In the genomic region with DNA sequence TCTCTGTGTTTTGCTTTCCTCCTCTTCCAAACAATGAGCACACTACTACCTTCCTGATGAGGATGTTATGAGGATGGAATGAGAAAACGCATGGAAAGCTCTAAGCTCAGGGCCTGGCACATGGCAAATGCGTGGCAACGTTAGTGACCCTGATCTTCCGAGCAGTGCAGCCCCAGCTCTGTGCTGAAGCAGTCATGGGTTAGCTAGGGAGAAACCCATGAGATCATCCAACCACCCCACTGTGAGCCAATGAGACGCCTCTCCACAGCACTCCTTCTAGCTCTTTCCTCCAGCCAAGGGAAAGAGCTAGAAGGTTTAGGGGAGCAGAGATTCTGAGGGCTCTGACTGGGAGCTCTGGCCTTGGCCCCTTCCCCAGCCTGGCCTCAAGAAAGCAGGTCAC, we compare ENCODE assay signal across 21 cellular contexts. TPM values are rescaled to one million over a fixed set of nuclear protein-coding genes. Genes with fewer than 3 reads are reported as not detected.
DNase-seq lines count a peak whose midpoint lies in the region; ATAC-seq, FAIRE-seq and TF ChIP-seq lines count a peak whose summit lies in the region.
"Had no signal": no experiment of that assay in that cellular context is flagged by ENCODE, and none has a peak within 500 bp of the region (broad histone marks: within the 10 kb centered on the region; RNA-seq: fewer than 3 reads in every experiment).

No MANE protein-coding gene starts in this region.

- in situ Hi-C loops in IMR-90 (cut with MboI; ENCODE audit: low sequenced_read_pairs), result loop anchor here (25.0 kb wide), 1 partner anchor 516 kb away; no protein-coding TSS in a partner anchor

- no peak overlapping the region for H4K91ac ChIP-seq in IMR-90 (ENCODE audit: insufficient read depth, low read depth, low read length)

- WGBS in IMR-90 (ENCODE audit: extremely low coverage in 2 of 2, insufficient read length in 1 of 2), 2 experiments, result no CpG with 5 or more reads among the region's 5 CpGs
- WGBS in suprapubic skin, result 74% methylated on average over 4 of the region's 5 CpGs

- no peak for TF ChIP-seq POLR2A in IMR-90 (IDR thresholded peaks at IDR 0.05; ENCODE audit: low read depth, low read length)
- TF ChIP-seq POLR2A in suprapubic skin (IDR thresholded peaks at IDR 0.05), result no peak

- H3K4me1 ChIP-seq in BLaER1 (peaks cover 66% of the 10 kb centered on the region), IMR-90 (ENCODE audit: control insufficient read depth, insufficient read depth, low read length) (peaks cover 11% of the 10 kb centered on the region), osteoblast (ENCODE audit: insufficient read depth, low read length) (peaks cover 5% of the 10 kb centered on the region), suprapubic skin (no peaks in the 10 kb centered on the region)

- H3K4me1 Mint-ChIP-seq in HFFc6 (ENCODE audit: low read depth), result peaks cover 30% of the 10 kb centered on the region

- H3K9ac ChIP-seq in BLaER1 (no peak overlapping the region), IMR-90 (ENCODE audit: low read depth, low read length) (no peak overlapping the region)
- H3K9ac ChIP-seq: BLaER1 treated with 17β-estradiol and CSF1 and Interleukin-3, amounts not matched to agents 10 nM and 100 nM had no signal

- H3K56ac ChIP-seq in IMR-90 (ENCODE audit: extremely low read depth, insufficient read depth, low read length), result no peak overlapping the region

- no peak overlapping the region for H2BK120ac ChIP-seq in IMR-90 (ENCODE audit: low read depth, low read length)

- no peak overlapping the region for H3K4me3 ChIP-seq in BLaER1
- no peak overlapping the region for H3K4me3 ChIP-seq in IMR-90 (ENCODE audit: insufficient read depth, low read depth, low read length)
- H3K4me3 ChIP-seq in osteoblast (ENCODE audit: insufficient read depth, low read length), result no peak overlapping the region
- H3K4me3 ChIP-seq in suprapubic skin, result no peak overlapping the region
- H3K4me3 ChIP-seq: BLaER1 treated with 17β-estradiol and CSF1 and Interleukin-3, amounts not matched to agents 10 nM and 100 nM had no signal

- BruUV-seq in IMR-90 (replicated peaks; lab: Mats Ljungman, UMichigan), result no TSS peak

- peaks cover 8% of the 10 kb centered on the region for H3K9me1 ChIP-seq in IMR-90 (ENCODE audit: insufficient read depth, low read length)

- no peaks in the 10 kb centered on the region for H3K79me2 ChIP-seq in osteoblast (ENCODE audit: insufficient read depth, low read length)

- no peak overlapping the region for H3K4me3 Mint-ChIP-seq in HFFc6

- H3K4me2 ChIP-seq in BLaER1 (no peak overlapping the region), IMR-90 (ENCODE audit: low read depth, low read length) (no peak overlapping the region), osteoblast (ENCODE audit: insufficient read depth, low read length) (no peak overlapping the region)

- no peak overlapping the region for H3K18ac ChIP-seq in IMR-90 (ENCODE audit: low read depth, low read length)

- H3K9me3 ChIP-seq in BLaER1 (no peaks in the 10 kb centered on the region), IMR-90 (ENCODE audit: control insufficient read depth, insufficient read depth, low read length) (no peaks in the 10 kb centered on the region), osteoblast (ENCODE audit: low read depth, low read length) (no peaks in the 10 kb centered on the region), suprapubic skin (no peaks in the 10 kb centered on the region)
- H3K9me3 ChIP-seq: BLaER1 treated with 17β-estradiol and CSF1 and Interleukin-3, amounts not matched to agents 10 nM and 100 nM had no signal

- H2AK9ac ChIP-seq in IMR-90 (replicated peaks; ENCODE audit: low read depth, low read length, poor library complexity), result no peak overlapping the region

- H3K27me3 ChIP-seq in BLaER1, result no peaks in the 10 kb centered on the region
- no peaks in the 10 kb centered on the region for H3K27me3 ChIP-seq in IMR-90 (ENCODE audit: control insufficient read depth, insufficient read depth, low read length)
- peaks cover 5% of the 10 kb centered on the region for H3K27me3 ChIP-seq in osteoblast (ENCODE audit: insufficient read depth, low read length)
- H3K27me3 ChIP-seq in suprapubic skin, result no peaks in the 10 kb centered on the region
- H3K27me3 ChIP-seq: BLaER1 treated with 17β-estradiol and CSF1 and Interleukin-3, amounts not matched to agents 10 nM and 100 nM had no signal

- CTCF ChIA-PET in IMR-90 (lab: Yijun Ruan, JAX), result interaction anchor here (0.9 kb wide), 1 partner anchor 13 kb away, joined by 3 read pairs; no protein-coding TSS in a partner anchor

- no peak overlapping the region for H4K5ac ChIP-seq in IMR-90 (ENCODE audit: low read depth, low read length)

- no peak; the same call in 1 of the 2 replicates for ATAC-seq in IMR-90 (ENCODE audit: low read depth)
- no peak for ATAC-seq in GM19463 (IDR thresholded peaks at IDR 0.05; ENCODE audit: unreplicated experiment)

- peaks cover 4% of the 10 kb centered on the region; the same call in 1 of the 2 replicates for H3K27me3 Mint-ChIP-seq in HFFc6 (ENCODE audit: insufficient read depth)

- H2AFZ ChIP-seq in IMR-90 (replicated peaks; ENCODE audit: low read length, poor library complexity) (no peak overlapping the region), osteoblast (ENCODE audit: low read length) (peak overlapping the region; percentile 56)

- H2BK5ac ChIP-seq in IMR-90 (ENCODE audit: low read depth, low read length, poor library complexity, severe bottlenecking), result no peak overlapping the region

- intact Hi-C loops in IMR-90 (cut with micrococcal nuclease), result no loop called here

- no peak overlapping the region for H3K14ac ChIP-seq in IMR-90 (replicated peaks; ENCODE audit: low read depth, low read length)

- H2AK5ac ChIP-seq in IMR-90 (ENCODE audit: low read depth, low read length), result peak overlapping the region; percentile 51; the same call in 1 of the 2 replicates

- H3K36me3 ChIP-seq in BLaER1, result no peaks in the 10 kb centered on the region
- H3K36me3 ChIP-seq in IMR-90 (ENCODE audit: control insufficient read depth, insufficient read depth, low read length), result no peaks in the 10 kb centered on the region
- no peaks in the 10 kb centered on the region for H3K36me3 ChIP-seq in osteoblast (ENCODE audit: insufficient read depth, low read length)
- no peaks in the 10 kb centered on the region for H3K36me3 ChIP-seq in suprapubic skin
- H3K36me3 ChIP-seq: BLaER1 treated with 17β-estradiol and CSF1 and Interleukin-3, amounts not matched to agents 10 nM and 100 nM had no signal

- no peak for TF ChIP-seq EP300 in suprapubic skin (IDR thresholded peaks at IDR 0.05)

- no peak overlapping the region for H3K27ac Mint-ChIP-seq in HFFc6

- H3K27ac ChIP-seq in BLaER1 (peak overlapping the region; percentile 64), IMR-90 (ENCODE audit: insufficient read depth, low read length) (no peak overlapping the region), osteoblast (ENCODE audit: low read depth, low read length) (peak overlapping the region; percentile 12), suprapubic skin (no peak overlapping the region)

- H3K36me3 Mint-ChIP-seq in HFFc6 (ENCODE audit: low read depth), result no peaks in the 10 kb centered on the region

- 0 out of 2 replicates have a peak overlapping the region, but pooled peaks have one; percentile 32 for H3K4ac ChIP-seq in IMR-90 (ENCODE audit: low read depth, low read length)

- H2BK20ac ChIP-seq in IMR-90 (ENCODE audit: low read depth, low read length), result no peak overlapping the region

- H4K20me1 ChIP-seq in BLaER1, result no peaks in the 10 kb centered on the region
- no peaks in the 10 kb centered on the region for H4K20me1 ChIP-seq in IMR-90 (ENCODE audit: insufficient read depth, low read length)
- H4K20me1 ChIP-seq in osteoblast (ENCODE audit: insufficient read depth, low read length), result no peaks in the 10 kb centered on the region
- H4K20me1 ChIP-seq: BLaER1 treated with 17β-estradiol and CSF1 and Interleukin-3, amounts not matched to agents 10 nM and 100 nM had no signal

- TF ChIP-seq CTCF in IMR-90 (conservative IDR thresholded peaks at IDR 0.05; ENCODE audit: low read depth, low read length), result no peak
- TF ChIP-seq CTCF in osteoblast (IDR thresholded peaks at IDR 0.05; ENCODE audit: extremely low read depth, low read depth, low read length), result no peak
- no peak for TF ChIP-seq CTCF in HFFc6 (IDR thresholded peaks at IDR 0.05)
- TF ChIP-seq CTCF in D721Med (IDR thresholded peaks at IDR 0.05; ENCODE audit: insufficient read depth, missing control alignments), result no peak
- no peak for TF ChIP-seq CTCF in suprapubic skin (IDR thresholded peaks at IDR 0.05)

- dilution Hi-C loops in IMR-90 (cut with HindIII; ENCODE audit: low sequenced_read_pairs, unreplicated experiment), result no loop called here

- no peak overlapping the region for H3K23ac ChIP-seq in IMR-90 (ENCODE audit: low read depth, low read length)

- H3K9me3 Mint-ChIP-seq in HFFc6, result no peaks in the 10 kb centered on the region

- POLR2A ChIA-PET in IMR-90 (lab: Charles Lee; ENCODE audit: unreplicated experiment), result no interaction called here

- no peak overlapping the region for H4K8ac ChIP-seq in IMR-90 (ENCODE audit: low read depth in 2 of 2, low read length in 2 of 2)

- no peak for FAIRE-seq in D721Med (lab: Jason Lieb, UNC)
- FAIRE-seq: HTR-8/SVneo had no signal

- DNase-seq in IMR-90, result peak; percentile 54
- peak; percentile 73 for DNase-seq in fibroblast of peridontal ligament (ENCODE audit: extremely low read depth)
- peak; percentile 94 for DNase-seq in osteoblast (ENCODE audit: insufficient read length, low spot score, missing footprints)
- no peak for DNase-seq in HFFc6
- no peak for DNase-seq in D721Med (ENCODE audit: insufficient read length, low spot score)
- DNase-seq in suprapubic skin (ENCODE audit: low spot score in 2 of 2), result no peak
- DNase-seq: ACHN, EL, HCEC 1CT, MV-4-11, NCI-H1436 treated with DMSO at 0.1 percent for 48 hours, NCI-H2081 treated with DMSO at 0.1 percent for 48 hours, NCI-H2227 treated with DMSO at 0.1 percent for 48 hours, NCI-H526, SIG-M5 had no signal

- no peak for TF ChIP-seq RAD21 in IMR-90 (IDR thresholded peaks at IDR 0.05; ENCODE audit: low read length)

- H2BK15ac ChIP-seq in IMR-90 (ENCODE audit: low read depth, low read length), result no peak overlapping the region

- no peaks in the 10 kb centered on the region for H3K79me1 ChIP-seq in IMR-90 (ENCODE audit: low read depth in 1 of 2, low read length in 2 of 2)

RNA-seq across cellular contexts. Expression of gene CPN2, which starts 4.5 kb away (rescaled TPM):
- total RNA-seq in IMR-90 (2012; rRNA removed), result not detected in 2 replicates
- polyA plus RNA-seq in IMR-90 (2012; rRNA removed), result 0.07 TPM in 2 replicates
- polyA plus RNA-seq in IMR-90 (2012; cell fraction: cytosol; rRNA removed), result 0.10 TPM in 1 of 2 replicates, not detected in the other
- polyA plus RNA-seq in IMR-90 (2012; cell fraction: nucleus; rRNA removed; ENCODE audit: low replicate concordance), result 0.11 and 0.21 TPM in 2 replicates
- total RNA-seq in osteoblast, result under 0.01 and 0.29 TPM in 2 replicates
- total RNA-seq in HFFc6 (2021; fragmentation: NEBNext Ultra II Directional; extraction: Animal tissue kit (Norgen Biotek cat#: 25700)), result under 1 TPM; 0.24 to 0.56 (median 0.35) TPM
- not detected for total RNA-seq in suprapubic skin
- total RNA-seq: OCI-LY7, RPMI7951 had no signal

RNA-seq across cellular contexts. Expression of gene LRRC15, which starts 22.9 kb away (rescaled TPM):
- total RNA-seq in IMR-90 (2012; rRNA removed), result 2.5 and 3.3 TPM in 2 replicates
- 9.0 and 9.7 TPM in 2 replicates for polyA plus RNA-seq in IMR-90 (2012; rRNA removed)
- polyA plus RNA-seq in IMR-90 (2012; cell fraction: cytosol; rRNA removed), result 3.9 and 6.9 TPM in 2 replicates
- 4.2 TPM in 2 replicates for polyA plus RNA-seq in IMR-90 (2012; cell fraction: nucleus; rRNA removed; ENCODE audit: low replicate concordance)
- 3.6 and 5.0 TPM in 2 replicates for total RNA-seq in osteoblast
- total RNA-seq in HFFc6 (2021; fragmentation: NEBNext Ultra II Directional; extraction: Animal tissue kit (Norgen Biotek cat#: 25700)), result 100 to 1,000 TPM; 130 to 211 (median 176) TPM
- 10 to 100 TPM in 1 of 4 donors, 1 to 10 TPM in 2, not detected in 1; 5.6 to 23.7 (median 9.6) TPM for total RNA-seq in suprapubic skin
- total RNA-seq: OCI-LY7 had no signal

RNA-seq across cellular contexts. Expression of gene GP5, which starts 52.4 kb away (rescaled TPM):
- under 0.01 TPM in 2 replicates for total RNA-seq in IMR-90 (2012; rRNA removed)
- 0.12 and 0.16 TPM in 2 replicates for polyA plus RNA-seq in IMR-90 (2012; rRNA removed)
- polyA plus RNA-seq in IMR-90 (2012; cell fraction: cytosol; rRNA removed), result 0.01 and 0.09 TPM in 2 replicates
- polyA plus RNA-seq in IMR-90 (2012; cell fraction: nucleus; rRNA removed; ENCODE audit: low replicate concordance), result 0.34 and 0.40 TPM in 2 replicates
- total RNA-seq in osteoblast, result 0.29 and 0.36 TPM in 2 replicates
- under 1 TPM in 1 of 6 experiments, not detected in 5; 0.05 TPM for total RNA-seq in HFFc6 (2021; fragmentation: NEBNext Ultra II Directional; extraction: Animal tissue kit (Norgen Biotek cat#: 25700))
- under 1 TPM in 1 of 4 donors, not detected in 3; 0.19 TPM for total RNA-seq in suprapubic skin
- total RNA-seq: RPMI7951 had no signal

Comparison
In these comparisons a context has a peak if more than half of its experiments do, and no peak if none do; other contexts are left out.
1. H3K27ac ChIP-seq: peak in BLaER1 (single experiment) and osteoblast (single experiment); none in IMR-90 (single experiment) and suprapubic skin (single experiment).
2. DNase-seq: peak in IMR-90 (single experiment), fibroblast of peridontal ligament (single experiment) and osteoblast (single experiment); none in HFFc6 (single experiment), D721Med (single experiment) and suprapubic skin (0 of 2).
3. RNA of gene LRRC15, which starts 22.9 kb away (total RNA-seq): 130 to 211 TPM in HFFc6; 5.6 to 23.7 TPM in suprapubic skin, 3.6 to 5.0 TPM in osteoblast and 2.5 to 3.3 TPM in IMR-90; every median in the first group is over 4 times any median in the second.